ENCODE assay signal across 8 cellular contexts in the genomic region with DNA sequence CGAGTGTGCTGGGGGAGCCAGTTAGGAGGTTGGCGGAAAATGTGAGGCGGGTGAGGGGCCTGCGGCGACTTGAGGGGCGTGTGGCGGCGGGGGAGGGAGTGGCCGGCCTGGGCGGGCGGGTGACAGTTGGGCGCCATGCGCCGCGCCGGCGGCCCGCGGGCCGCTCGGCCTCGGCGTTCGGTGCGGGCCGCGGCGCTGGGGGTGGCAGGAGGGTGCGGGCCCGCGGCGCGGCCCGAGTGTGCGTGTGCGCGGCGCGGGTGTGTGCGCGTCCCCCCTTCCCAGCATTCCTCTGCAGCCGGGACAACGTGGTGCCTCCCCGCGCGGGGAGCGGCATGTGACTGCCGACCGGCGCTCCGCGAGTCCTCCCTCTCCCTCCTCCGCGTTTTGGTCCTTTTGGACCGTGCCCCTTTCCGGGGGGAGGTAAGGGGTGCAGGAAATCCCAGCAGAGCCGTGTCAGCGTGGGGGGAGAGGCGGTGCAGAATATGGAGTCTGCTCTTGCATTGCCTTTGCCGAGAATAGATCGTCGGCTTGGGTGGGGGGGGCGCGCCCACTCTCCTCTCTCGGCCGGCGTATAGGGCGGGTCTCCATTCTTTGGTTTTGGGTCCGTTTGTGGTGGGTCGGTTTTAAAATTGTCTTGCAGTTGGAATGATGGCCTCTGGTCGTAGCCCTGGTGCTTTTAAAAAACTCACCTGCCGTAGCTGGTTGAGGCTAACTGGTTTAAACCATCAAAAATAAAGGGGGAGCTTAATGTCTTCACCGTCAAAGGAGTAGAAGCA. TPM values are rescaled to one million over a fixed set of nuclear protein-coding genes. Genes with fewer than 3 reads are reported as not detected.
DNase-seq lines count a peak whose midpoint lies in the region; ATAC-seq, FAIRE-seq and TF ChIP-seq lines count a peak whose summit lies in the region.

No MANE protein-coding gene starts in this region.

- no peaks in the 10 kb centered on the region for H3K27me3 Mint-ChIP-seq in activated naive CD8-positive, alpha-beta T cell treated with anti-CD3 and anti-CD28 coated beads for 36 hours

- H3K27ac ChIP-seq in SJSA1 (peak overlapping the region; percentile 72), pancreas (peak overlapping the region; percentile 96 to 98 (median 98))

- peak overlapping the region; percentile 95 for H3K27ac Mint-ChIP-seq in activated naive CD8-positive, alpha-beta T cell treated with anti-CD3 and anti-CD28 coated beads for 36 hours

- DNase-seq in NCI-H1105 treated with DMSO at 0.1 percent for 48 hours (lab: John Stamatoyannopoulos, UW) (peak; percentile 16), NCI-H1105 (lab: John Stamatoyannopoulos, UW) (no peak), SJSA1 (ENCODE audit: low read depth in 1 of 2, low spot score in 2 of 2) (peak; percentile 60 to 73), Right ventricle myocardium superior (peak; percentile 67), pancreas (peak; percentile 56 to 84 (median 68)), ureter (ENCODE audit: low spot score) (peak; percentile 66), GM19240 (ENCODE audit: insufficient read length, low spot score) (no peak)
- peak; percentile 74 for DNase-seq in activated naive CD8-positive, alpha-beta T cell treated with anti-CD3 and anti-CD28 coated beads for 36 hours

- H3K27me3 ChIP-seq in SJSA1 (replicated peaks) = no peaks in the 10 kb centered on the region
- H3K27me3 ChIP-seq in pancreas = no peaks in the 10 kb centered on the region

- 0 out of 2 replicates have a peak, but pooled peaks cover 2% of the 10 kb centered on the region for H3K9me3 ChIP-seq in SJSA1 (replicated peaks)
- no peaks in the 10 kb centered on the region for H3K9me3 ChIP-seq in pancreas

- TF ChIP-seq CTCF in pancreas (IDR thresholded peaks at IDR 0.05) = no peak

- H3K4me3 Mint-ChIP-seq in activated naive CD8-positive, alpha-beta T cell treated with anti-CD3 and anti-CD28 coated beads for 36 hours = peak overlapping the region; percentile 90

- 0% methylated on average over 49 to 73 of the region's 73 CpGs for WGBS in pancreas, 2 donors

- intact Hi-C loops in Right ventricle myocardium superior (cut with DNase I) (loop anchor here (5.0 kb wide), 1 partner anchor 55 kb away; no protein-coding TSS in a partner anchor), pancreas (cut with DNase I) (no loop called here)

- H3K4me3 ChIP-seq in SJSA1 (peak overlapping the region; percentile 96), pancreas (peak overlapping the region; percentile 93 to 99 (median 95))

- H3K4me1 ChIP-seq in SJSA1 (replicated peaks) (peaks cover 34% of the 10 kb centered on the region), pancreas (peaks cover 26 to 56% (median 41%) of the 10 kb centered on the region in 3 donors)

- FAIRE-seq in pancreas (lab: Jason Lieb, UNC) = no peak

- peaks cover 63% of the 10 kb centered on the region for H3K4me1 Mint-ChIP-seq in activated naive CD8-positive, alpha-beta T cell treated with anti-CD3 and anti-CD28 coated beads for 36 hours

- H3K36me3 ChIP-seq in SJSA1 (peaks cover 24% of the 10 kb centered on the region), pancreas (no peaks in the 10 kb centered on the region)

- peak; percentile 4 for ATAC-seq in Right ventricle myocardium superior (ENCODE audit: poor library complexity)
- peak in 2 of 4 donors; percentile 6 to 8 for ATAC-seq in pancreas

- H3K9me3 Mint-ChIP-seq in activated naive CD8-positive, alpha-beta T cell treated with anti-CD3 and anti-CD28 coated beads for 36 hours = no peaks in the 10 kb centered on the region

- peaks cover 30% of the 10 kb centered on the region for H3K36me3 Mint-ChIP-seq in activated naive CD8-positive, alpha-beta T cell treated with anti-CD3 and anti-CD28 coated beads for 36 hours

RNA-seq across cellular contexts. Expression of gene LARP1, which starts 1.9 kb away (rescaled TPM):
- 67.5 and 76.9 TPM in 2 replicates for total RNA-seq in SJSA1 (2014; rRNA removed; shearing (Covaris generic))
- 100 to 1,000 TPM; 285 to 292 TPM for total RNA-seq in activated naive CD8-positive, alpha-beta T cell treated with anti-CD3 and anti-CD28 coated beads for 36 hours
- total RNA-seq in Right ventricle myocardium superior (151 TPM), pancreas (100 to 1,000 TPM; 108 to 195 (median 119) TPM), ureter (300 TPM)
- 10 to 100 TPM; 35.8 to 50.4 TPM for polyA plus RNA-seq in pancreas

Comparison
In these comparisons a context has a peak if more than half of its experiments do, and no peak if none do; other contexts are left out.
1. DNase-seq: peak in NCI-H1105 treated with DMSO at 0.1 percent for 48 hours (single experiment), SJSA1 (2 of 2), activated naive CD8-positive, alpha-beta T cell treated with anti-CD3 and anti-CD28 coated beads for 36 hours (single experiment), Right ventricle myocardium superior (single experiment), pancreas (6 of 6) and ureter (single experiment); none in NCI-H1105 (single experiment) and GM19240 (single experiment).